9 cellular contexts compared by ENCODE assay signal in genomic region chr1:10514490-10515235, GRCh38. TPM values are rescaled to one million over a fixed set of nuclear protein-coding genes. Genes with fewer than 3 reads are reported as not detected.
DNase-seq lines count a peak whose midpoint lies in the region; ATAC-seq, FAIRE-seq and TF ChIP-seq lines count a peak whose summit lies in the region.
"Had no signal": no experiment of that assay in that cellular context is flagged by ENCODE, and none has a peak within 500 bp of the region (broad histone marks: within the 10 kb centered on the region; RNA-seq: fewer than 3 reads in every experiment).

No MANE protein-coding gene starts in this region.

- no peaks in the 10 kb centered on the region for H3K9me3 Mint-ChIP-seq in T-helper 2 cell treated with Interferon-gamma antibody and Interleukin-4, amounts not matched to agents 5 μg/mL and 100 μg/mL, for 36 hours

- peaks cover 44% of the 10 kb centered on the region for H4K20me1 ChIP-seq in hepatocyte (ENCODE audit: insufficient read depth, poor library complexity, severe bottlenecking)

- H3K36me3 Mint-ChIP-seq in T-helper 2 cell treated with Interferon-gamma antibody and Interleukin-4, amounts not matched to agents 5 μg/mL and 100 μg/mL, for 36 hours (ENCODE audit: low read depth): peaks cover 20% of the 10 kb centered on the region

- no peak overlapping the region for H2AFZ ChIP-seq in hepatocyte

- H3K27me3 Mint-ChIP-seq in T-helper 2 cell treated with Interferon-gamma antibody and Interleukin-4, amounts not matched to agents 5 μg/mL and 100 μg/mL, for 36 hours (ENCODE audit: low read depth): no peaks in the 10 kb centered on the region

- H3K4me3 ChIP-seq in hepatocyte: no peak overlapping the region

- H3K9me3 ChIP-seq in hepatocyte (ENCODE audit: low read depth): no peaks in the 10 kb centered on the region

- peak; percentile 37 to 76 for DNase-seq in NCI-H2081 (lab: John Stamatoyannopoulos, UW)
- no peak for DNase-seq in NCI-H2081 treated with DMSO at 0.1 percent for 48 hours (lab: John Stamatoyannopoulos, UW)
- DNase-seq in NCI-H1092 treated with DMSO at 0.1 percent for 48 hours (lab: John Stamatoyannopoulos, UW): peak; percentile 89
- no peak for DNase-seq in T-helper 2 cell treated with Interferon-gamma antibody and Interleukin-4, amounts not matched to agents 5 μg/mL and 100 μg/mL, for 36 hours (ENCODE audit: low spot score)
- DNase-seq in hepatocyte (ENCODE audit: low spot score): peak; percentile 59
- DNase-seq in H54 (ENCODE audit: insufficient read length, low spot score): no peak
- no peak for DNase-seq in foreskin melanocyte

- no peaks in the 10 kb centered on the region for H3K36me3 ChIP-seq in hepatocyte (replicated peaks; ENCODE audit: insufficient read depth, low read depth)

- WGBS in hepatocyte (ENCODE audit: low lambda C conversion rate, missing lambda C conversion rate): 86% methylated on average over 8 of the region's 8 CpGs

- H3K4me3 Mint-ChIP-seq in T-helper 2 cell treated with Interferon-gamma antibody and Interleukin-4, amounts not matched to agents 5 μg/mL and 100 μg/mL, for 36 hours: peak overlapping the region; percentile 36

- peaks cover 59% of the 10 kb centered on the region for H3K4me1 Mint-ChIP-seq in T-helper 2 cell treated with Interferon-gamma antibody and Interleukin-4, amounts not matched to agents 5 μg/mL and 100 μg/mL, for 36 hours (ENCODE audit: low read depth)

- FAIRE-seq in H54 (lab: Jason Lieb, UNC): no peak
- FAIRE-seq: A204.1 had no signal

- H3K79me2 ChIP-seq in hepatocyte: peaks cover 90% of the 10 kb centered on the region

- no peaks in the 10 kb centered on the region for H3K9me2 ChIP-seq in hepatocyte (replicated peaks; ENCODE audit: insufficient read depth)

- H3K27me3 ChIP-seq in hepatocyte: no peaks in the 10 kb centered on the region

- peak overlapping the region; percentile 29 for H3K27ac Mint-ChIP-seq in T-helper 2 cell treated with Interferon-gamma antibody and Interleukin-4, amounts not matched to agents 5 μg/mL and 100 μg/mL, for 36 hours

- no peak overlapping the region for H3K27ac ChIP-seq in hepatocyte

- H3K4me2 ChIP-seq in hepatocyte: no peak overlapping the region

- TF ChIP-seq POLR2A in H54 (IDR thresholded peaks at IDR 0.05; ENCODE audit: low read depth, low read length): no peak

- peak; percentile 61 for TF ChIP-seq CTCF in hepatocyte (IDR thresholded peaks at IDR 0.05; ENCODE audit: poor library complexity)

- peaks cover 29% of the 10 kb centered on the region for H3K4me1 ChIP-seq in hepatocyte (ENCODE audit: insufficient read depth)

- no peak for ATAC-seq in HG03432 (IDR thresholded peaks at IDR 0.05; ENCODE audit: unreplicated experiment)

RNA-seq across cellular contexts. Expression of gene PEX14, which starts 39.9 kb away (rescaled TPM):
- 8.4 and 10.0 TPM in 2 replicates for total RNA-seq in hepatocyte
- 20.9 and 22.9 TPM in 2 replicates for polyA plus RNA-seq in hepatocyte

RNA-seq across cellular contexts. Expression of gene DFFA, which starts 42.3 kb away (rescaled TPM):
- 22.1 and 24.1 TPM in 2 replicates for total RNA-seq in hepatocyte
- 30.0 and 33.9 TPM in 2 replicates for polyA plus RNA-seq in hepatocyte

Comparison
In these comparisons a context has a peak if more than half of its experiments do, and no peak if none do; other contexts are left out.
1. DNase-seq: peak in NCI-H2081 (2 of 2), NCI-H1092 treated with DMSO at 0.1 percent for 48 hours (single experiment) and hepatocyte (single experiment); none in NCI-H2081 treated with DMSO at 0.1 percent for 48 hours (single experiment), T-helper 2 cell treated with Interferon-gamma antibody and Interleukin-4, amounts not matched to agents 5 μg/mL and 100 μg/mL, for 36 hours (single experiment), H54 (single experiment) and foreskin melanocyte (single experiment).